ENCODE assay signal across 25 cellular contexts in genomic region chr4:182960228-182960627, GRCh38.
"Had no signal": no experiment of that assay in that cellular context is flagged by ENCODE, and none has a peak within 500 bp of the region (broad histone marks: within the 10 kb centered on the region; RNA-seq: fewer than 3 reads in every experiment).

No MANE protein-coding gene starts in this region.

- DNase-seq: activated CD4-positive, alpha-beta memory T cell treated with anti-CD3 and anti-CD28 coated beads, Interleukin-2, amount 10 ng/mL, durations not matched to agents 7 days and 5 days; activated CD4-positive, alpha-beta T cell treated with anti-CD3 and anti-CD28 coated beads for 1 hour; activated CD4-positive, alpha-beta T cell treated with anti-CD3 and anti-CD28 coated beads for 4 hours; activated CD4-positive, alpha-beta T cell treated with anti-CD3 and anti-CD28 coated beads, Interleukin-2, amount 10 ng/mL, durations not matched to agents 7 days and 5 days; activated CD4-positive, alpha-beta T cell treated with anti-CD3 and anti-CD28 coated beads, Interleukin-2, amount 50 U/mL, for 4 hours; activated CD8-positive, alpha-beta memory T cell treated with anti-CD3 and anti-CD28 coated beads, Interleukin-2, amount 50 U/mL, for 48 hours; activated gamma-delta T cell; activated naive CD4-positive, alpha-beta T cell; activated naive CD4-positive, alpha-beta T cell treated with anti-CD3 and anti-CD28 coated beads, Interleukin-2, amount 10 ng/mL, durations not matched to agents 7 days and 5 days; activated naive CD8-positive, alpha-beta T cell treated with anti-CD3 and anti-CD28 coated beads, Interleukin-2, amount 10 ng/mL, durations not matched to agents 7 days and 5 days; activated T-cell treated with anti-CD3 and anti-CD28 coated beads for 4 hours; activated T-cell treated with anti-CD3 and anti-CD28 coated beads, Interleukin-2, amount 50 U/mL, for 24 hours; activated T-cell treated with anti-CD3 and anti-CD28 coated beads, Interleukin-2, amount 50 U/mL, for 72 hours; dorsolateral prefrontal cortex; effector memory CD4-positive, alpha-beta T cell; endodermal cell; foreskin fibroblast; head of caudate nucleus; T-helper 2 cell had no signal

- H3K27ac ChIP-seq: ascending aorta, breast epithelium, coronary artery, dorsolateral prefrontal cortex had no signal

- H3K4me1 ChIP-seq: ascending aorta, breast epithelium had no signal

- FAIRE-seq: frontal cortex had no signal

- H3K4me3 ChIP-seq: ascending aorta, breast epithelium, coronary artery, dorsolateral prefrontal cortex had no signal

- ATAC-seq: activated naive CD4-positive, alpha-beta T cell treated with anti-CD3 and anti-CD28 coated beads, Interleukin-2, amount 50 U/mL, for 72 hours; activated T-cell treated with anti-CD3 and anti-CD28 coated beads, Interleukin-2, amount 50 U/mL, for 72 hours; esophagus mucosa had no signal

- H3K9me3 ChIP-seq: ascending aorta had no signal

- H3K36me3 ChIP-seq: ascending aorta, breast epithelium had no signal

- H3K27me3 ChIP-seq: ascending aorta, breast epithelium had no signal
